ENCODE assay signal across 1 cellular context in the genomic region with DNA sequence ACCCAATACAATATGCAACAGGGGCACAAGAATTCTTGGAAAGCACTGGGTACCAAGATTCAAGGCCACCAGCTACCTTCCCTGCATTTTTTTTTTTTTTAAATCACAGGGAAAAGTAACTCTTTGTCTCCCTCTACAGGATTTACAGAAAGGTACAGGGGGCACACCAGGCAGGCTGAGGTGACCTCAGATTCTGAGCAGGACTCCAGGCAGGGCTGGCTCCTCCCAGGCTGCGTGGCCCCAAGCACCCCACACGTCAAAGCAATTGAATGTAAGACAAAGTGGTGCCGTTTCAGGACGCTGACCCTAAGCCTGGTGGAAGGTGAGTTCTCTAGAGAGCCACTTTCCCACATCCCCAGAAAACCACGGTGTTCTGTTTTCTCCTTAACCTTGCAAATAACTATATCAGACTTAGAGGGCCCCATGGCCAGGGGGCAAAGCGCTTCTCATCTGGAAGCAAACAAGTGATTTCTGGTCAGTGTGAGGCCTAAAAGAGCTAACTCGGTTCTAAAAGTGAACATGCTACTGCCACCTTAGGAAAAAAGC.
TF ChIP-seq lines count a peak whose summit lies in the region.

No MANE protein-coding gene starts in this region.

TF ChIP-seq in GM23338, 12 proteins besides CTCF, POLR2A, EP300 and RAD21 (continued from another document):
- TF ChIP-seq, protein P1, sequence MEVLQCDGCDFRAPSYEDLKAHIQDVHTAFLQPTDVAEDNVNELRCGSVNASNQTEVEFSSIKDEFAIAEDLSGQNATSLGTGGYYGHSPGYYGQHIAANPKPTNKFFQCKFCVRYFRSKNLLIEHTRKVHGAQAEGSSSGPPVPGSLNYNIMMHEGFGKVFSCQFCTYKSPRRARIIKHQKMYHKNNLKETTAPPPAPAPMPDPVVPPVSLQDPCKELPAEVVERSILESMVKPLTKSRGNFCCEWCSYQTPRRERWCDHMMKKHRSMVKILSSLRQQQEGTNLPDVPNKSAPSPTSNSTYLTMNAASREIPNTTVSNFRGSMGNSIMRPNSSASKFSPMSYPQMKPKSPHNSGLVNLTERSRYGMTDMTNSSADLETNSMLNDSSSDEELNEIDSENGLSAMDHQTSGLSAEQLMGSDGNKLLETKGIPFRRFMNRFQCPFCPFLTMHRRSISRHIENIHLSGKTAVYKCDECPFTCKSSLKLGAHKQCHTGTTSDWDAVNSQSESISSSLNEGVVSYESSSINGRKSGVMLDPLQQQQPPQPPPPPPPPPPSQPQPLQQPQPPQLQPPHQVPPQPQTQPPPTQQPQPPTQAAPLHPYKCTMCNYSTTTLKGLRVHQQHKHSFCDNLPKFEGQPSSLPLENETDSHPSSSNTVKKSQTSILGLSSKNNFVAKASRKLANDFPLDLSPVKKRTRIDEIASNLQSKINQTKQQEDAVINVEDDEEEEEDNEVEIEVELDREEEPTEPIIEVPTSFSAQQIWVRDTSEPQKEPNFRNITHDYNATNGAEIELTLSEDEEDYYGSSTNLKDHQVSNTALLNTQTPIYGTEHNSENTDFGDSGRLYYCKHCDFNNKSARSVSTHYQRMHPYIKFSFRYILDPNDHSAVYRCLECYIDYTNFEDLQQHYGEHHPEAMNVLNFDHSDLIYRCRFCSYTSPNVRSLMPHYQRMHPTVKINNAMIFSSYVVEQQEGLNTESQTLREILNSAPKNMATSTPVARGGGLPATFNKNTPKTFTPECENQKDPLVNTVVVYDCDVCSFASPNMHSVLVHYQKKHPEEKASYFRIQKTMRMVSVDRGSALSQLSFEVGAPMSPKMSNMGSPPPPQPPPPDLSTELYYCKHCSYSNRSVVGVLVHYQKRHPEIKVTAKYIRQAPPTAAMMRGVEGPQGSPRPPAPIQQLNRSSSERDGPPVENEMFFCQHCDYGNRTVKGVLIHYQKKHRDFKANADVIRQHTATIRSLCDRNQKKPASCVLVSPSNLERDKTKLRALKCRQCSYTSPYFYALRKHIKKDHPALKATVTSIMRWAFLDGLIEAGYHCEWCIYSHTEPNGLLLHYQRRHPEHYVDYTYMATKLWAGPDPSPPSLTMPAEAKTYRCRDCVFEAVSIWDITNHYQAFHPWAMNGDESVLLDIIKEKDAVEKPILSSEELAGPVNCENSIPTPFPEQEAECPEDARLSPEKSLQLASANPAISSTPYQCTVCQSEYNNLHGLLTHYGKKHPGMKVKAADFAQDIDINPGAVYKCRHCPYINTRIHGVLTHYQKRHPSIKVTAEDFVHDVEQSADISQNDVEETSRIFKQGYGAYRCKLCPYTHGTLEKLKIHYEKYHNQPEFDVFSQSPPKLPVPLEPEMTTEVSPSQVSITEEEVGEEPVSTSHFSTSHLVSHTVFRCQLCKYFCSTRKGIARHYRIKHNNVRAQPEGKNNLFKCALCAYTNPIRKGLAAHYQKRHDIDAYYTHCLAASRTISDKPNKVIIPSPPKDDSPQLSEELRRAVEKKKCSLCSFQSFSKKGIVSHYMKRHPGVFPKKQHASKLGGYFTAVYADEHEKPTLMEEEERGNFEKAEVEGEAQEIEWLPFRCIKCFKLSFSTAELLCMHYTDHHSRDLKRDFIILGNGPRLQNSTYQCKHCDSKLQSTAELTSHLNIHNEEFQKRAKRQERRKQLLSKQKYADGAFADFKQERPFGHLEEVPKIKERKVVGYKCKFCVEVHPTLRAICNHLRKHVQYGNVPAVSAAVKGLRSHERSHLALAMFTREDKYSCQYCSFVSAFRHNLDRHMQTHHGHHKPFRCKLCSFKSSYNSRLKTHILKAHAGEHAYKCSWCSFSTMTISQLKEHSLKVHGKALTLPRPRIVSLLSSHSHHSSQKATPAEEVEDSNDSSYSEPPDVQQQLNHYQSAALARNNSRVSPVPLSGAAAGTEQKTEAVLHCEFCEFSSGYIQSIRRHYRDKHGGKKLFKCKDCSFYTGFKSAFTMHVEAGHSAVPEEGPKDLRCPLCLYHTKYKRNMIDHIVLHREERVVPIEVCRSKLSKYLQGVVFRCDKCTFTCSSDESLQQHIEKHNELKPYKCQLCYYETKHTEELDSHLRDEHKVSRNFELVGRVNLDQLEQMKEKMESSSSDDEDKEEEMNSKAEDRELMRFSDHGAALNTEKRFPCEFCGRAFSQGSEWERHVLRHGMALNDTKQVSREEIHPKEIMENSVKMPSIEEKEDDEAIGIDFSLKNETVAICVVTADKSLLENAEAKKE (CRISPR knock-in tag; IDR thresholded peaks at IDR 0.05) = no peak
- TF ChIP-seq EZH2phosphoT487 (IDR thresholded peaks at IDR 0.05; ENCODE audit: unreplicated experiment) = no peak
